1 cellular context compared by ENCODE assay signal in the genomic region with DNA sequence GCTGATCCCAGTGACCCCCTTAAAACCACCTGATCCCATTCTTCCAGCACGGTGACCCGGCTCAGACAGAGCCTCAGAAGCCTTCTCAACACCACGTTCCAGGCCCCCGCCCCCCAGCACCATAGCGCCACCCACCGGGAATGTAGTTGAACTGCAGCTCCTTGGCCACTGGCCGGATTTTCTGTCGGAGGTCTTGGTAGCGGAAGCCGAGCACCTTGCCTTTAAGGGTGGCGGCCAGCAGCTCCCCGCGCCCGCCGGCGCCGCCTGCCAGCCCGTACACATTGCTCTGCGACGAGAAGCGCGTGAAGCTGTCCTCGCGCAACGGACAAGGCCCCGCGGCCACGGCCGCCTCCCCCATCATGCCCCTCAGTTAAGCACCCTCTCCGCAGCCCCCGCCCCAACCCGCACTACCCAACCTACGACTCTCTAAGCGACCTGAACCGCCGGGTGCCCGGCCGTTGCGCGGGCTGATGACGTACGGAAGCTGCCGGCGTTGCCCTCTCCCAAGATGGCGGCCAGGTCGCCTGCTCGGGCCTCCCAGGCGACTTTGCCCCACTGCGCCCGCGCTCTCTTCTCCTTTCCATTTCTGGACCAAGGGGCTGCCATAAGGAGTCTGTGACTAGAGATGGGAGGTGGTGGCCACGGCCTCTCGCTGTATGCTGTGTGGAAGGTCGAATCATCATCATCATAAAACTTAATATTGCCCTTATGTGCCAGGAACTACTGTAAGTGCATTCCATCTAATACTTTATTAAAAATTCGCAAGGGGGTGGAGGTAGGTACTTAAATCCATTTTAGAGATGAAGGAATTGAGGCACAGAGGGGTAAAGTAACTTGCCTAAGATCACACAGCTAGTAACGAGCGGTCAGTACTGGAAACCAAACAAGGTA.
TF ChIP-seq lines count a peak whose summit lies in the region.

Gene KPTN (minus strand): TSS at position 420 of the 891 bp plus-strand sequence. CDS start 59 bp downstream, at position 361.

TF ChIP-seq in K562, 482 proteins besides CTCF, POLR2A, EP300 and RAD21 (continued from another document and continues in another):
- TF ChIP-seq, protein P1, sequence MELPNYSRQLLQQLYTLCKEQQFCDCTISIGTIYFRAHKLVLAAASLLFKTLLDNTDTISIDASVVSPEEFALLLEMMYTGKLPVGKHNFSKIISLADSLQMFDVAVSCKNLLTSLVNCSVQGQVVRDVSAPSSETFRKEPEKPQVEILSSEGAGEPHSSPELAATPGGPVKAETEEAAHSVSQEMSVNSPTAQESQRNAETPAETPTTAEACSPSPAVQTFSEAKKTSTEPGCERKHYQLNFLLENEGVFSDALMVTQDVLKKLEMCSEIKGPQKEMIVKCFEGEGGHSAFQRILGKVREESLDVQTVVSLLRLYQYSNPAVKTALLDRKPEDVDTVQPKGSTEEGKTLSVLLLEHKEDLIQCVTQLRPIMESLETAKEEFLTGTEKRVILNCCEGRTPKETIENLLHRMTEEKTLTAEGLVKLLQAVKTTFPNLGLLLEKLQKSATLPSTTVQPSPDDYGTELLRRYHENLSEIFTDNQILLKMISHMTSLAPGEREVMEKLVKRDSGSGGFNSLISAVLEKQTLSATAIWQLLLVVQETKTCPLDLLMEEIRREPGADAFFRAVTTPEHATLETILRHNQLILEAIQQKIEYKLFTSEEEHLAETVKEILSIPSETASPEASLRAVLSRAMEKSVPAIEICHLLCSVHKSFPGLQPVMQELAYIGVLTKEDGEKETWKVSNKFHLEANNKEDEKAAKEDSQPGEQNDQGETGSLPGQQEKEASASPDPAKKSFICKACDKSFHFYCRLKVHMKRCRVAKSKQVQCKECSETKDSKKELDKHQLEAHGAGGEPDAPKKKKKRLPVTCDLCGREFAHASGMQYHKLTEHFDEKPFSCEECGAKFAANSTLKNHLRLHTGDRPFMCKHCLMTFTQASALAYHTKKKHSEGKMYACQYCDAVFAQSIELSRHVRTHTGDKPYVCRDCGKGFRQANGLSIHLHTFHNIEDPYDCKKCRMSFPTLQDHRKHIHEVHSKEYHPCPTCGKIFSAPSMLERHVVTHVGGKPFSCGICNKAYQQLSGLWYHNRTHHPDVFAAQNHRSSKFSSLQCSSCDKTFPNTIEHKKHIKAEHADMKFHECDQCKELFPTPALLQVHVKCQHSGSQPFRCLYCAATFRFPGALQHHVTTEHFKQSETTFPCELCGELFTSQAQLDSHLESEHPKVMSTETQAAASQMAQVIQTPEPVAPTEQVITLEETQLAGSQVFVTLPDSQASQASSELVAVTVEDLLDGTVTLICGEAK (IDR thresholded peaks at IDR 0.05): peak; percentile 45; the same call in 1 of the 2 replicates
- TF ChIP-seq, protein P1 (CRISPR knock-in tag; IDR thresholded peaks at IDR 0.05): no peak
- TF ChIP-seq ZBTB17 (CRISPR knock-in tag; IDR thresholded peaks at IDR 0.05): peak; percentile 85
- 0 out of 2 replicates have a peak, but pooled peaks have one; percentile 9 for TF ChIP-seq OTX1 (CRISPR knock-in tag; IDR thresholded peaks at IDR 0.05)
- TF ChIP-seq KLF16 (IDR thresholded peaks at IDR 0.05): peak; percentile 60; the same call in 1 of the 2 replicates
- peak; percentile 95 for TF ChIP-seq CXXC5 (CRISPR knock-in tag; IDR thresholded peaks at IDR 0.05)
- peak; percentile 99 for TF ChIP-seq ZBTB12 (CRISPR knock-in tag; IDR thresholded peaks at IDR 0.05)
- no peak for TF ChIP-seq POLR3A (IDR thresholded peaks at IDR 0.05; ENCODE audit: borderline replicate concordance, extremely low read depth, insufficient read depth, insufficient read length)
- TF ChIP-seq ZNF253 (CRISPR knock-in tag; conservative IDR thresholded peaks at IDR 0.05): peak; percentile 64; the same call in 1 of the 2 replicates
- TF ChIP-seq ZNF780A (CRISPR knock-in tag; IDR thresholded peaks at IDR 0.05): no peak
- no peak for TF ChIP-seq ZNF592 (IDR thresholded peaks at IDR 0.05)
- 0 out of 4 replicates have a peak, but pooled peaks of 1 of the 2 experiments have one; percentile 31 for TF ChIP-seq SRF (CRISPR knock-in tag; IDR thresholded peaks at IDR 0.05)
- TF ChIP-seq ZZZ3 (IDR thresholded peaks at IDR 0.05): no peak
- TF ChIP-seq ATF1 (CRISPR knock-in tag; IDR thresholded peaks at IDR 0.05): peak; percentile 98
- TF ChIP-seq ATF1 (tag; IDR thresholded peaks at IDR 0.05): peak; percentile 100
- TF ChIP-seq CBX2 (IDR thresholded peaks at IDR 0.05; ENCODE audit: insufficient read depth, low read length, poor library complexity, severe bottlenecking): no peak
- TF ChIP-seq KHSRP (IDR thresholded peaks at IDR 0.05): peak; percentile 98
- TF ChIP-seq, protein P2, sequence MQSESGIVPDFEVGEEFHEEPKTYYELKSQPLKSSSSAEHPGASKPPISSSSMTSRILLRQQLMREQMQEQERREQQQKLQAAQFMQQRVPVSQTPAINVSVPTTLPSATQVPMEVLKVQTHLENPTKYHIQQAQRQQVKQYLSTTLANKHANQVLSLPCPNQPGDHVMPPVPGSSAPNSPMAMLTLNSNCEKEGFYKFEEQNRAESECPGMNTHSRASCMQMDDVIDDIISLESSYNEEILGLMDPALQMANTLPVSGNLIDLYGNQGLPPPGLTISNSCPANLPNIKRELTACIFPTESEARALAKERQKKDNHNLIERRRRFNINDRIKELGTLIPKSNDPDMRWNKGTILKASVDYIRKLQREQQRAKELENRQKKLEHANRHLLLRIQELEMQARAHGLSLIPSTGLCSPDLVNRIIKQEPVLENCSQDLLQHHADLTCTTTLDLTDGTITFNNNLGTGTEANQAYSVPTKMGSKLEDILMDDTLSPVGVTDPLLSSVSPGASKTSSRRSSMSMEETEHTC (IDR thresholded peaks at IDR 0.05): no peak
- peak; percentile 97 for TF ChIP-seq NBN (IDR thresholded peaks at IDR 0.05; ENCODE audit: low read depth)
- TF ChIP-seq PCBP1 (IDR thresholded peaks at IDR 0.05; ENCODE audit: low read depth, low read length, poor library complexity, severe bottlenecking): peak; percentile 29
- no peak for TF ChIP-seq NELFE (IDR thresholded peaks at IDR 0.05; ENCODE audit: insufficient read depth, insufficient read length)
- peak; percentile 23 for TF ChIP-seq NEUROD1 (IDR thresholded peaks at IDR 0.05; ENCODE audit: borderline replicate concordance, low read depth, low read length, partially characterized antibody)
- TF ChIP-seq ZNF766 (CRISPR knock-in tag; conservative IDR thresholded peaks at IDR 0.05): no peak
- TF ChIP-seq MCM7 (IDR thresholded peaks at IDR 0.05): no peak
- TF ChIP-seq KDM5B (IDR thresholded peaks at IDR 0.05; ENCODE audit: insufficient replicate concordance, low read depth, low read length): peak; percentile 92
- no peak for TF ChIP-seq ZNF668 (CRISPR knock-in tag; IDR thresholded peaks at IDR 0.05)
- no peak for TF ChIP-seq MXI1 (IDR thresholded peaks at IDR 0.05; ENCODE audit: low read depth, low read length)
- no peak for TF ChIP-seq NR4A1 (CRISPR knock-in tag; IDR thresholded peaks at IDR 0.05)
- no peak for TF ChIP-seq NR4A1 (tag; IDR thresholded peaks at IDR 0.05)
- no peak for TF ChIP-seq ZNF431 (CRISPR knock-in tag; IDR thresholded peaks at IDR 0.05)
- no peak for TF ChIP-seq RFX1 (IDR thresholded peaks at IDR 0.05)
- TF ChIP-seq, protein P3, sequence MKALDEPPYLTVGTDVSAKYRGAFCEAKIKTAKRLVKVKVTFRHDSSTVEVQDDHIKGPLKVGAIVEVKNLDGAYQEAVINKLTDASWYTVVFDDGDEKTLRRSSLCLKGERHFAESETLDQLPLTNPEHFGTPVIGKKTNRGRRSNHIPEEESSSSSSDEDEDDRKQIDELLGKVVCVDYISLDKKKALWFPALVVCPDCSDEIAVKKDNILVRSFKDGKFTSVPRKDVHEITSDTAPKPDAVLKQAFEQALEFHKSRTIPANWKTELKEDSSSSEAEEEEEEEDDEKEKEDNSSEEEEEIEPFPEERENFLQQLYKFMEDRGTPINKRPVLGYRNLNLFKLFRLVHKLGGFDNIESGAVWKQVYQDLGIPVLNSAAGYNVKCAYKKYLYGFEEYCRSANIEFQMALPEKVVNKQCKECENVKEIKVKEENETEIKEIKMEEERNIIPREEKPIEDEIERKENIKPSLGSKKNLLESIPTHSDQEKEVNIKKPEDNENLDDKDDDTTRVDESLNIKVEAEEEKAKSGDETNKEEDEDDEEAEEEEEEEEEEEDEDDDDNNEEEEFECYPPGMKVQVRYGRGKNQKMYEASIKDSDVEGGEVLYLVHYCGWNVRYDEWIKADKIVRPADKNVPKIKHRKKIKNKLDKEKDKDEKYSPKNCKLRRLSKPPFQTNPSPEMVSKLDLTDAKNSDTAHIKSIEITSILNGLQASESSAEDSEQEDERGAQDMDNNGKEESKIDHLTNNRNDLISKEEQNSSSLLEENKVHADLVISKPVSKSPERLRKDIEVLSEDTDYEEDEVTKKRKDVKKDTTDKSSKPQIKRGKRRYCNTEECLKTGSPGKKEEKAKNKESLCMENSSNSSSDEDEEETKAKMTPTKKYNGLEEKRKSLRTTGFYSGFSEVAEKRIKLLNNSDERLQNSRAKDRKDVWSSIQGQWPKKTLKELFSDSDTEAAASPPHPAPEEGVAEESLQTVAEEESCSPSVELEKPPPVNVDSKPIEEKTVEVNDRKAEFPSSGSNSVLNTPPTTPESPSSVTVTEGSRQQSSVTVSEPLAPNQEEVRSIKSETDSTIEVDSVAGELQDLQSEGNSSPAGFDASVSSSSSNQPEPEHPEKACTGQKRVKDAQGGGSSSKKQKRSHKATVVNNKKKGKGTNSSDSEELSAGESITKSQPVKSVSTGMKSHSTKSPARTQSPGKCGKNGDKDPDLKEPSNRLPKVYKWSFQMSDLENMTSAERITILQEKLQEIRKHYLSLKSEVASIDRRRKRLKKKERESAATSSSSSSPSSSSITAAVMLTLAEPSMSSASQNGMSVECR (CRISPR knock-in tag; IDR thresholded peaks at IDR 0.05): peak; percentile 79
- TF ChIP-seq HDAC2 (IDR thresholded peaks at IDR 0.05): peak; percentile 17; the same call in 1 of the 2 replicates
- no peak for TF ChIP-seq ESRRB (CRISPR knock-in tag; IDR thresholded peaks at IDR 0.05; ENCODE audit: borderline replicate concordance)
- TF ChIP-seq POLR2B (IDR thresholded peaks at IDR 0.05; ENCODE audit: low read depth, partially characterized antibody): peak; percentile 79
